Comparison of ENCODE assay signal across 8 cellular contexts in the genomic region with DNA sequence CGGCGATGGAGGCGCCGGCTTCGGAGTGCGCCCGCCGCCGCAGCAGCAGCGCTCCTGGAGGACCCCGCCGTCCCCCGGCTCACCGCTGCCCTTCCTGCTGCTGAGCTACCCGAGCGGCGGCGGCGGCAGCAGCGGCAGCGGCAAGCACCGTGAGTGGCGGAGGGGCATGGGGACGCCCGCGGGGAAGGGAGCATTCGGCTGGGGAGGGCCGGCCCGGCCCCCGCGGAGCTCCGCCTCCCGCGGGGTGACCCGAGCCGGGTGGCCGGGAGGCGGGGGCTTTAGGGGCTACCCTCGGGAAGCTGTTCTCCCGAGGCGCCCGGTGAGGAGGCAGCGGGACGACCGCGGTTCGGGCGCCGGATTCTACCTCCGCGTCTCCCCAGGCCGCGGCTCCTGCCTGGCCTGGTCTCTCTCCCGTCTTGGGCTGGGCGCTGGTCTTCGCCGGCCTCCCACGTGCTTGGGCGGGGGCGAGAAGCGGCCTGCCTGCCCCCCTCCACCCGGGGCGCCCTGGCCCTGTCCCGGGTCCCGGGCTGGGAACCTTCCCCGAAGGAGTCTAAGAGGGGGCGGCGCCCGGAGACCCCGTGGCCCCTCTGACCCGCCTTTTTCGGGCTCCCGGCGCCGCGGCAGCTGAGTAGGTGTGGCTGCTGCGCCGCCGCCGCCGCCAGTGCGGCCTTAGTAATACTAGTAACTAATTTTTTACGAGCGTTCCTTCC. TPM values are rescaled to one million over a fixed set of nuclear protein-coding genes. Genes with fewer than 3 reads are reported as not detected.
DNase-seq lines count a peak whose midpoint lies in the region; ATAC-seq and TF ChIP-seq lines count a peak whose summit lies in the region.

No MANE protein-coding gene starts in this region.

- POLR2A ChIA-PET in AG04450 (lab: Yijun Ruan, JAX), result interaction anchor here (0.6 to 3.5 kb wide), 5 partner anchors 10 to 262 kb away, joined by 3 to 13 read pairs (median 3); a partner anchor contains a TSS

- H3K9me3 ChIP-seq in AG04450 (ENCODE audit: control insufficient read depth, insufficient read depth, low read length) (no peaks in the 10 kb centered on the region), left lung (no peaks in the 10 kb centered on the region)

- TF ChIP-seq CTCF in AG04450 (IDR thresholded peaks at IDR 0.05; ENCODE audit: low read depth, low read length) (no peak), coronary artery (IDR thresholded peaks at IDR 0.05) (no peak), left lung (IDR thresholded peaks at IDR 0.05) (no peak)

- H3K36me3 ChIP-seq in left lung, result no peaks in the 10 kb centered on the region

- ATAC-seq in GM18861 (IDR thresholded peaks at IDR 0.05; ENCODE audit: unreplicated experiment) (peak; percentile 49), HG03045 (IDR thresholded peaks at IDR 0.05; ENCODE audit: unreplicated experiment) (peak; percentile 62), left lung (peak; percentile 79)

- H3K27ac ChIP-seq in AG04450 (ENCODE audit: low read depth, low read length), result peak overlapping the region; percentile 54
- H3K27ac ChIP-seq in coronary artery, result peak overlapping the region; percentile 86 to 98
- H3K27ac ChIP-seq in left lung, result peak overlapping the region; percentile 95 to 97

- intact Hi-C loops in left lung (cut with DNase I), result no loop called here

- H3K4me3 ChIP-seq in AG04450 (ENCODE audit: low read depth, low read length) (peak overlapping the region; percentile 77), coronary artery (peak overlapping the region; percentile 97), left lung (peak overlapping the region; percentile 73 to 77)

- H3K27me3 ChIP-seq in AG04450 (ENCODE audit: control insufficient read depth, insufficient read depth, low read length) (no peaks in the 10 kb centered on the region), left lung (peaks cover 0 to 5% of the 10 kb centered on the region in 2 donors)

- peaks cover 4 to 40% of the 10 kb centered on the region in 2 donors for H3K4me1 ChIP-seq in left lung

- CTCF ChIA-PET in AG04450 (lab: Charles Lee), result interaction anchor here (1.1 to 2.8 kb wide), 6 partner anchors 13 to 53 kb away, joined by 3 to 30 read pairs (median 6); a partner anchor contains a TSS

- no peak for DNase-seq in AG04450 (ENCODE audit: low read depth, low spot score)
- peak; percentile 70 for DNase-seq in NCI-H2227 (lab: John Stamatoyannopoulos, UW; ENCODE audit: unreplicated experiment)
- DNase-seq in activated CD4-positive, alpha-beta T cell treated with anti-CD3 and anti-CD28 coated beads for 48 hours, result peak; percentile 77
- DNase-seq in coronary artery (ENCODE audit: low spot score), result peak; percentile 85
- peak; percentile 85 to 93 for DNase-seq in left lung
- DNase-seq in stimulated activated CD4-positive, alpha-beta T cell treated with anti-CD3 and anti-CD28 coated beads, Interleukin-2, amount 100 ng/mL, for 48 hours, result peak; percentile 58 to 59

RNA-seq across cellular contexts. Expression of a gene that starts 16.5 kb away (rescaled TPM):
- polyA plus RNA-seq in AG04450 (2011; rRNA removed), result 39.1 and 57.9 TPM in 2 replicates
- polyA minus RNA-seq in AG04450 (2011; rRNA and poly(A)+ RNA removed), result 36.0 and 42.0 TPM in 2 replicates
- total RNA-seq in left lung, result 10 to 100 TPM; 59.9 to 65.5 TPM

RNA-seq across cellular contexts. Expression of a gene that starts 17.0 kb away (rescaled TPM):
- 24.3 and 27.1 TPM in 2 replicates for polyA plus RNA-seq in AG04450 (2011; rRNA removed)
- polyA minus RNA-seq in AG04450 (2011; rRNA and poly(A)+ RNA removed), result 7.5 and 10.6 TPM in 2 replicates
- 10 to 100 TPM; 21.5 to 28.0 TPM for total RNA-seq in left lung

RNA-seq across cellular contexts. Expression of a gene that starts 39.0 kb away (rescaled TPM):
- 0.61 and 1.1 TPM in 2 replicates for polyA plus RNA-seq in AG04450 (2011; rRNA removed)
- 0.22 TPM in 1 of 2 replicates, not detected in the other for polyA minus RNA-seq in AG04450 (2011; rRNA and poly(A)+ RNA removed)
- 100 to 1,000 TPM in 1 of 2 donors, 10 to 100 TPM in 1; 92.6 to 184 TPM for total RNA-seq in left lung
